ENCODE assay signal across 8 cellular contexts in the genomic region with DNA sequence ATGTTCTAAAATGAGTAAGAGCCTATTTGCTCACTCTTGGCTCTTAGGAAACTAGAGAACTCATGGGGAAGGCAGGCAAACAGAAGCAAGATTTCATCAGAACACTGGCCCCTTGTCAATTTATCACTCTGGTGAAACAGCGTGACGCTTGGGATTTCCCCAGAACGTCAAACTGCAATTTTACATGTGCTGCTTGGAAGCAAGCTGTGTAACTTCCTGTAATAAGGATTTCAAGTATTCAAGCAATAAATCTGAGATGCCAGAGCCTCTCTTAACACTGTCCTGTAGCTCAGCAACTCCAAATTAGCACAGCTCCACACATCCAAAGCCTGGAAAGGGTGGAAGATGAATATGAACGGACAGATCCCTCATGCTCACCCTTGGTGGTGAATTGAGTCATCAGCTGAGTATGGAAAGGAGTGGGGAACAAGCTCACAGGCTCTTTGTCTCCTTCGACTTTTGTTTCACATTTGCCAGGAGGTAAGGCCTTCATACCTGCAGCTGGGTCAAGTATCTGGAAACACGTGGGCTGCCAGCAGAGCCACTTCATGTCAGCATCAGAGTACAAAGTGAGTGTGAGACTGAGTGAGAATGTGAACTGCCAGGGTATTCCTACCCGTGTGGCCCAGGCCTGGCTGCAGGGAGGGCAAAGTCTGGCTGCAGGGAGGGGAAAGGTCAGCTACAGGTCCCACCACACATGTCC.
A peak's percentile ranks its signal among the peaks of the same experiment; 100 is the strongest.
DNase-seq lines count a peak whose midpoint lies in the region; ATAC-seq and TF ChIP-seq lines count a peak whose summit lies in the region.

No MANE protein-coding gene starts in this region.

- BruUV-seq in PC-9 (replicated peaks; lab: Mats Ljungman, UMichigan), result TSS peak; percentile 95

- H4K20me1 ChIP-seq in PC-9 (ENCODE audit: insufficient read depth), result no peaks in the 10 kb centered on the region

- peak overlapping the region; percentile 59 for H3K4me2 ChIP-seq in PC-9

- H3K36me3 ChIP-seq in PC-9 (ENCODE audit: low read depth), result no peaks in the 10 kb centered on the region

- H3K4me3 ChIP-seq in PC-9, result peak overlapping the region; percentile 30; the same call in 1 of the 2 replicates

- CTCF ChIA-PET in PC-9 (lab: Charles Lee), result interaction anchor here (0.6 to 1.3 kb wide), 2 partner anchors 16 to 24 kb away, joined by 3 to 4 read pairs; no protein-coding TSS in a partner anchor

- ATAC-seq in GM18868 (IDR thresholded peaks at IDR 0.05; ENCODE audit: unreplicated experiment) (peak; percentile 93), HG03064 (IDR thresholded peaks at IDR 0.05; ENCODE audit: low read depth, unreplicated experiment) (peak; percentile 92), left ventricle myocardium superior (peak; percentile 75)

- intact Hi-C loops in PC-9 (cut with micrococcal nuclease; ENCODE audit: unreplicated experiment) (no loop called here), left ventricle myocardium superior (cut with micrococcal nuclease) (no loop called here)

- H3K9me3 Mint-ChIP-seq in activated naive CD4-positive, alpha-beta T cell treated with anti-CD3 and anti-CD28 coated beads, Interleukin-2, amount 50 U/mL, for 24 hours, result no peaks in the 10 kb centered on the region

- in situ Hi-C loops in ACHN (cut with HindIII; ENCODE audit: low pct_ligation_motif_present, low pct_unique_long_range_greater_than_20kb, low sequenced_read_pairs), result no loop called here

- H3K79me2 ChIP-seq in PC-9 (ENCODE audit: low read depth), result no peaks in the 10 kb centered on the region

- peak overlapping the region; percentile 98 for H3K27ac Mint-ChIP-seq in activated naive CD4-positive, alpha-beta T cell treated with anti-CD3 and anti-CD28 coated beads, Interleukin-2, amount 50 U/mL, for 24 hours

- H3K27me3 ChIP-seq in PC-9 (ENCODE audit: insufficient read depth, low read depth), result no peaks in the 10 kb centered on the region

- peaks cover 35% of the 10 kb centered on the region for H3K4me1 ChIP-seq in PC-9 (replicated peaks; ENCODE audit: insufficient read depth)

- peak overlapping the region; percentile 92 for H3K27ac ChIP-seq in PC-9

- peaks cover 28% of the 10 kb centered on the region for H3F3A ChIP-seq in PC-9 (ENCODE audit: insufficient read depth, low read depth)

- 0 out of 2 replicates have a peak, but pooled peaks cover 4% of the 10 kb centered on the region for H3K9me3 ChIP-seq in PC-9 (ENCODE audit: insufficient read depth, low read depth)

- no peaks in the 10 kb centered on the region for H3K27me3 Mint-ChIP-seq in activated naive CD4-positive, alpha-beta T cell treated with anti-CD3 and anti-CD28 coated beads, Interleukin-2, amount 50 U/mL, for 24 hours

- H3K4me3 Mint-ChIP-seq in activated naive CD4-positive, alpha-beta T cell treated with anti-CD3 and anti-CD28 coated beads, Interleukin-2, amount 50 U/mL, for 24 hours, result peak overlapping the region; percentile 81

- H3K36me3 Mint-ChIP-seq in activated naive CD4-positive, alpha-beta T cell treated with anti-CD3 and anti-CD28 coated beads, Interleukin-2, amount 50 U/mL, for 24 hours, result no peaks in the 10 kb centered on the region

- DNase-seq in ACHN, result peak; percentile 72
- peak; percentile 57 to 89 for DNase-seq in PC-9
- peak; percentile 40 for DNase-seq in left ventricle myocardium superior
- peak; percentile 72 to 83 (median 81) for DNase-seq in stimulated activated CD4-positive, alpha-beta T cell treated with anti-CD3 and anti-CD28 coated beads, Interleukin-12 subunit alpha, Interleukin-12 subunit beta, amount 100 ng/mL, for 48 hours (ENCODE audit: low read depth in 2 of 3, low spot score in 1 of 3)
- DNase-seq in NCI-H1092 (lab: John Stamatoyannopoulos, UW), result no peak

- H2AFZ ChIP-seq in PC-9, result peak overlapping the region; percentile 59

- TF ChIP-seq CTCF in PC-9 (conservative IDR thresholded peaks at IDR 0.05), result no peak

- no peaks in the 10 kb centered on the region for H3K9me2 ChIP-seq in PC-9 (ENCODE audit: insufficient read depth)

- peaks cover 71% of the 10 kb centered on the region for H3K4me1 Mint-ChIP-seq in activated naive CD4-positive, alpha-beta T cell treated with anti-CD3 and anti-CD28 coated beads, Interleukin-2, amount 50 U/mL, for 24 hours

- POLR2A ChIA-PET in PC-9 (lab: Charles Lee; ENCODE audit: unreplicated experiment), result interaction anchor here (0.6 to 1.3 kb wide), 7 partner anchors 24 to 313 kb away, joined by 3 to 12 read pairs (median 5); partner anchors contain the start of genes NAMPT and SYPL1
